ENCODE assay signal across 6 cellular contexts in the genomic region with DNA sequence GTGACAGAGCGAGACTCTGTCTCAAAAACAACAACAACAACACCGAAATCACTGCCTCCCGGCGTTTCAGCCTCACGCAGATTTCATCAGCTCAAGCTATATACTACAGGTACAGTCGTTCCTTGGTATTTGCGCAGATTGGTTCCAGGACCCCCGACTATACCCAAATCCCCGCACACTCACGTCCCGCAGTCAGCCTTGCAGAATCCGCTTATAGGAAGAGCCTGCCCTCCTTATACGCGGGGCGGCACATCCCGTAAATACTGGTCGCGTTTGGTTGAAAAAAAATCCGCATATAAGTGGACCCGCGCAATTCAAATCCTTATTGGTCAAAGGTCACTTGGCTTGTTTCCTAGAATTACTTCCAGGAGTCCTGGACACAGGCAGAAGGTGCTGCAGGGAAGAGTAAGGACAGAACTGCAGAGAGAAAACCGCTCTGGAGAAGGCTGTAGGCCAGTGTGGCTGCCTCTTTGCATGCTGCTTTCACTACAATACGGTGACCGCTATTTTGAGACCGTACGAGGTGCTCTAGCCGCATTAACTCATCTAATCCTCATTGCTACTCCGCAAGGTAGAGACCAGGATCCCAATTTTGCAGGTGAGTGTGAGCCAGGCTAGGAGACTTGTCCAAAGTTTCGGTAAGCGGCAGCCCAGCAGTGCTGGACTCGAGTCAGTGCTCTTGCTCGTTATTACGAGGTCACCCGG. TPM values are rescaled to one million over a fixed set of nuclear protein-coding genes. Genes with fewer than 3 reads are reported as not detected.
DNase-seq lines count a peak whose midpoint lies in the region; ATAC-seq, FAIRE-seq and TF ChIP-seq lines count a peak whose summit lies in the region.

No MANE protein-coding gene starts in this region.

- H2BK15ac ChIP-seq in H1 (ENCODE audit: low read length), result no peak overlapping the region

- ATAC-seq in A549, result peak; percentile 26 to 27; a peak in 4 of 6 replicates
- no peak for ATAC-seq in HG02981 (IDR thresholded peaks at IDR 0.05; ENCODE audit: unreplicated experiment)

- DNase-seq in A549 (ENCODE audit: low read depth in 1 of 2, low spot score in 1 of 2), result peak in 1 of 2 experiments; percentile 7
- DNase-seq in HL-60 (ENCODE audit: low read depth in 1 of 2, low spot score in 1 of 2), result no peak
- no peak for DNase-seq in H1 (ENCODE audit: low read depth in 1 of 2, low spot score in 2 of 2)
- DNase-seq in retinal pigment epithelial cell (ENCODE audit: low read depth), result no peak
- DNase-seq in NCI-H1105 treated with DMSO at 0.1 percent for 48 hours (lab: John Stamatoyannopoulos, UW), result no peak

- CTCF ChIA-PET in A549 (lab: Yijun Ruan, JAX) (interaction anchor here (1.8 to 2.4 kb wide), 4 partner anchors 10 to 47 kb away, joined by 6 to 14 read pairs (median 8); a partner anchor contains a TSS), H1 (lab: Charles Lee; ENCODE audit: partially characterized antibody) (interaction anchor here (0.6 to 1.9 kb wide), 5 partner anchors 10 to 160 kb away, joined by 3 to 6 read pairs (median 4); no protein-coding TSS in a partner anchor)

- 19% methylated on average over 33 of the region's 34 CpGs for WGBS in A549 (ENCODE audit: missing lambda C conversion rate)
- 25% methylated on average over 32 of the region's 34 CpGs; no CpG with 5 or more reads in 1 of the 2 experiments for WGBS in H1 (ENCODE audit: extremely low coverage in 1 of 2, insufficient coverage in 1 of 2, insufficient read length in 1 of 2, insufficient replicate concordance in 2 of 2, low coverage in 1 of 2, low lambda C conversion rate in 2 of 2, missing lambda C conversion rate in 1 of 2), 2 experiments

- peaks cover 3 to 4% of the 10 kb centered on the region in 2 experiments for H4K20me1 ChIP-seq in H1 (replicated peaks in 1 of 2; ENCODE audit: control insufficient read depth in 1 of 2, insufficient read depth in 2 of 2, low read length in 2 of 2)

- H4K91ac ChIP-seq in H1 (replicated peaks; ENCODE audit: insufficient read length, low read length), result peak overlapping the region; percentile 52

- no peak overlapping the region for H3K23ac ChIP-seq in H1 (ENCODE audit: insufficient read length)

- H3K79me2 ChIP-seq in H1 (ENCODE audit: control insufficient read depth in 1 of 2, insufficient read depth in 2 of 2, low read length in 2 of 2), result peaks cover 34 to 54% of the 10 kb centered on the region in 2 experiments

- H3K27me3 ChIP-seq in HL-60 (ENCODE audit: insufficient read depth, poor library complexity, severe bottlenecking) (no peaks in the 10 kb centered on the region), H1 (replicated peaks in 1 of 4; ENCODE audit: control insufficient read depth in 3 of 4, extremely low read depth in 1 of 4, insufficient read depth in 3 of 4, low read length in 3 of 4) (no peaks in the 10 kb centered on the region)

- H2BK12ac ChIP-seq in H1 (ENCODE audit: low read depth, low read length), result no peak overlapping the region; the same call in 1 of the 2 replicates

- no peak overlapping the region for H2BK120ac ChIP-seq in H1 (replicated peaks; ENCODE audit: low read depth, low read length)

- no peak for TF ChIP-seq POLR2A in A549 (IDR thresholded peaks at IDR 0.05; ENCODE audit: low read length)
- TF ChIP-seq POLR2A in H1 (IDR thresholded peaks at IDR 0.05; ENCODE audit: control extremely low read depth in 1 of 2, low read depth in 2 of 2, low read length in 2 of 2), result no peak

- no peak overlapping the region for H3K18ac ChIP-seq in H1 (ENCODE audit: extremely low read depth, low read length)

- no peak overlapping the region for H3K56ac ChIP-seq in H1 (replicated peaks; ENCODE audit: insufficient read length, low read depth, low read length)

- H3K79me1 ChIP-seq in H1 (ENCODE audit: low read depth, low read length), result peaks cover 9% of the 10 kb centered on the region

- H2BK20ac ChIP-seq in H1 (ENCODE audit: low read length), result no peak overlapping the region

- no peak for TF ChIP-seq CTCF in A549 (IDR thresholded peaks at IDR 0.05)
- TF ChIP-seq CTCF in HL-60 (IDR thresholded peaks at IDR 0.05; ENCODE audit: insufficient read depth, low read length), result no peak
- TF ChIP-seq CTCF in H1 (IDR thresholded peaks at IDR 0.05; ENCODE audit: control extremely low read depth in 1 of 3, insufficient read depth in 1 of 3, low read depth in 1 of 3, low read length in 3 of 3), result no peak
- TF ChIP-seq CTCF in retinal pigment epithelial cell (conservative IDR thresholded peaks at IDR 0.05; ENCODE audit: low read depth, low read length), result no peak

- peak overlapping the region; percentile 94 for H4K8ac ChIP-seq in H1 (ENCODE audit: extremely low read depth, insufficient read depth, low read length)

- H3K27ac ChIP-seq in A549, result peak overlapping the region; percentile 92 to 99
- peak overlapping the region; percentile 80 for H3K27ac ChIP-seq in HL-60 (replicated peaks)
- peak overlapping the region; percentile 65 for H3K27ac ChIP-seq in H1 (ENCODE audit: low read depth, low read length)

- peak overlapping the region; percentile 29 for H4K5ac ChIP-seq in H1 (ENCODE audit: insufficient read length, low read depth, low read length)

- peak overlapping the region; percentile 88 for H3K4me2 ChIP-seq in A549
- peak overlapping the region; percentile 86 to 96 for H3K4me2 ChIP-seq in H1 (ENCODE audit: insufficient read depth in 1 of 2, low read depth in 2 of 2, low read length in 2 of 2)

- peak overlapping the region; percentile 3; the same call in 1 of the 2 replicates for H2BK5ac ChIP-seq in H1 (ENCODE audit: low read depth, low read length)

- TF ChIP-seq RAD21 in A549 (conservative IDR thresholded peaks at IDR 0.05 in 1 of 2, IDR thresholded peaks at IDR 0.05 in 1 of 2) (no peak), H1 (IDR thresholded peaks at IDR 0.05 in 1 of 2, conservative IDR thresholded peaks at IDR 0.05 in 1 of 2; ENCODE audit: low read depth in 2 of 2, low read length in 2 of 2) (no peak)

- H3K9ac ChIP-seq in H1 (replicated peaks in 1 of 4; ENCODE audit: extremely low read depth in 1 of 4, low read depth in 3 of 4, low read length in 3 of 4), result peak overlapping the region; percentile 89 to 95 (median 91)

- no peak overlapping the region for H3K14ac ChIP-seq in H1 (ENCODE audit: insufficient read length)

- peaks cover 11% of the 10 kb centered on the region; the same call in 2 of the 3 replicates for H3K4me1 ChIP-seq in A549
- H3K4me1 ChIP-seq in H1 (replicated peaks in 1 of 4; ENCODE audit: control insufficient read depth in 3 of 4, insufficient read depth in 4 of 4, low read length in 3 of 4), result peaks cover 2 to 9% (median 4%) of the 10 kb centered on the region in 4 experiments; a peak in 4 of 7 replicates

- H3K4ac ChIP-seq in H1 (replicated peaks; ENCODE audit: insufficient read length, low read depth, low read length), result no peak overlapping the region

- peak overlapping the region; percentile 86 for H3K4me3 ChIP-seq in A549
- peak overlapping the region; percentile 98 for H3K4me3 ChIP-seq in HL-60 (replicated peaks; ENCODE audit: insufficient read depth, low read length)
- H3K4me3 ChIP-seq in H1 (ENCODE audit: extremely low read depth in 1 of 4, insufficient read depth in 2 of 4, low read depth in 3 of 4, low read length in 4 of 4), result peak overlapping the region; percentile 86 to 99 (median 99)
- H3K4me3 ChIP-seq in retinal pigment epithelial cell (ENCODE audit: low read length), result peak overlapping the region; percentile 98

- no peak for TF ChIP-seq EP300 in A549 (IDR thresholded peaks at IDR 0.05)
- no peak for TF ChIP-seq EP300 in H1 (IDR thresholded peaks at IDR 0.05; ENCODE audit: borderline replicate concordance in 1 of 2, low read depth in 2 of 2, low read length in 2 of 2)

- POLR2A ChIA-PET in A549 (lab: Yijun Ruan, JAX), result no interaction called here
- POLR2A ChIA-PET in H1 (lab: Charles Lee; ENCODE audit: partially characterized antibody), result interaction anchor here (1.1 to 4.3 kb wide), 3 partner anchors 14 to 84 kb away, joined by 4 to 19 read pairs (median 7); a partner anchor contains a TSS

- H2AFZ ChIP-seq in H1 (ENCODE audit: low read length), result peak overlapping the region; percentile 25; the same call in 1 of the 2 replicates

- FAIRE-seq in A549 (lab: Jason Lieb, UNC), result no peak
- FAIRE-seq in H1 (lab: Jason Lieb, UNC), result no peak

- no peak overlapping the region for H2AK5ac ChIP-seq in H1 (ENCODE audit: low read depth, low read length)

- peaks cover 6% of the 10 kb centered on the region for H3K23me2 ChIP-seq in H1 (ENCODE audit: low read depth, low read length)

- H3K9me3 ChIP-seq in A549 (no peaks in the 10 kb centered on the region), H1 (ENCODE audit: insufficient read depth in 2 of 2, low read depth in 1 of 2, low read length in 1 of 2) (no peaks in the 10 kb centered on the region)

- H3K36me3 ChIP-seq in H1 (ENCODE audit: control insufficient read depth in 2 of 4, insufficient read depth in 4 of 4, low read length in 3 of 4), result peaks cover 12 to 29% (median 23%) of the 10 kb centered on the region in 4 experiments

RNA-seq across cellular contexts. Expression of a gene that starts 0.7 kb away (rescaled TPM):
- polyA plus RNA-seq in A549 (2011; rRNA removed) (160 and 277 TPM in 2 replicates), A549 (2017; fragmentation: RNase III; extraction: RNeasy Plus Mini Kit Qiagen cat#74134 plus additional on column Dnase treatment) (162 to 168 TPM (median 167 TPM) in 3 replicates), H1 (2011; rRNA removed) (247 and 294 TPM in 2 replicates)
- polyA plus RNA-seq in A549 (2012; cell fraction: cytosol; rRNA removed), result 232 and 264 TPM in 2 replicates
- 116 and 154 TPM in 2 replicates for polyA plus RNA-seq in A549 (2012; cell fraction: nucleus; rRNA removed)
- polyA minus RNA-seq in A549 (2011; rRNA and poly(A)+ RNA removed), result 20.4 and 24.2 TPM in 2 replicates
- 135 and 145 TPM in 2 replicates for total RNA-seq in H1 (2021; fragmentation: NEBNext Ultra II Directional; extraction: Animal tissue kit (Norgen Biotek cat#: 25700))
- polyA plus RNA-seq in H1 (2011; cell fraction: cytosol; rRNA removed), result 251 TPM
- 179 TPM for polyA plus RNA-seq in H1 (2011; cell fraction: nucleus; rRNA removed)
- 147 to 186 TPM (median 166 TPM) in 4 replicates for polyA plus RNA-seq in H1 (2012, experiment 1 of 2)
- polyA plus RNA-seq in H1 (2012, experiment 2 of 2), result 242 TPM
- 221 TPM for polyA plus RNA-seq in H1 (2013, experiment 1 of 2)
- 223 TPM for polyA plus RNA-seq in H1 (2013, experiment 2 of 2)
- 19.9 and 25.6 TPM in 2 replicates for polyA minus RNA-seq in H1 (2011; rRNA and poly(A)+ RNA removed)
- polyA minus RNA-seq in H1 (2011; cell fraction: cytosol; rRNA and poly(A)+ RNA removed), result 69.9 TPM
- polyA minus RNA-seq in H1 (2011; cell fraction: nucleus; rRNA and poly(A)+ RNA removed), result 32.3 TPM

RNA-seq across cellular contexts. Expression of a gene that starts 37.9 kb away (rescaled TPM):
- polyA plus RNA-seq in A549 (2011; rRNA removed) (75.2 and 78.0 TPM in 2 replicates), A549 (2017; fragmentation: RNase III; extraction: RNeasy Plus Mini Kit Qiagen cat#74134 plus additional on column Dnase treatment) (58.1 to 60.0 TPM (median 58.6 TPM) in 3 replicates), H1 (2011; rRNA removed) (66.3 and 69.1 TPM in 2 replicates)
- polyA plus RNA-seq in A549 (2012; cell fraction: cytosol; rRNA removed), result 44.6 and 58.7 TPM in 2 replicates
- 67.0 and 70.2 TPM in 2 replicates for polyA plus RNA-seq in A549 (2012; cell fraction: nucleus; rRNA removed)
- polyA minus RNA-seq in A549 (2011; rRNA and poly(A)+ RNA removed), result 41.5 and 46.0 TPM in 2 replicates
- 104 and 106 TPM in 2 replicates for total RNA-seq in H1 (2021; fragmentation: NEBNext Ultra II Directional; extraction: Animal tissue kit (Norgen Biotek cat#: 25700))
- polyA plus RNA-seq in H1 (2011; cell fraction: cytosol; rRNA removed), result 73.9 TPM
- polyA plus RNA-seq in H1 (2011; cell fraction: nucleus; rRNA removed), result 49.1 TPM
- 40.6 to 53.7 TPM (median 50.5 TPM) in 4 replicates for polyA plus RNA-seq in H1 (2012, experiment 1 of 2)
- polyA plus RNA-seq in H1 (2012, experiment 2 of 2), result 21.5 TPM
- polyA plus RNA-seq in H1 (2013, experiment 1 of 2), result 34.2 TPM
- 32.3 TPM for polyA plus RNA-seq in H1 (2013, experiment 2 of 2)
- 66.8 and 68.8 TPM in 2 replicates for polyA minus RNA-seq in H1 (2011; rRNA and poly(A)+ RNA removed)
- 36.6 TPM for polyA minus RNA-seq in H1 (2011; cell fraction: cytosol; rRNA and poly(A)+ RNA removed)
- polyA minus RNA-seq in H1 (2011; cell fraction: nucleus; rRNA and poly(A)+ RNA removed), result 64.1 TPM

RNA-seq across cellular contexts. Expression of a gene that starts 38.2 kb away (rescaled TPM):
- polyA plus RNA-seq in A549 (2011; rRNA removed) (45.2 and 68.6 TPM in 2 replicates), A549 (2017; fragmentation: RNase III; extraction: RNeasy Plus Mini Kit Qiagen cat#74134 plus additional on column Dnase treatment) (25.2 to 30.8 TPM (median 30.4 TPM) in 3 replicates), H1 (2011; rRNA removed) (111 and 156 TPM in 2 replicates)
- 44.6 and 62.3 TPM in 2 replicates for polyA plus RNA-seq in A549 (2012; cell fraction: cytosol; rRNA removed)
- polyA plus RNA-seq in A549 (2012; cell fraction: nucleus; rRNA removed), result 74.4 and 108 TPM in 2 replicates
- polyA minus RNA-seq in A549 (2011; rRNA and poly(A)+ RNA removed), result 70.7 and 82.2 TPM in 2 replicates
- total RNA-seq in H1 (2021; fragmentation: NEBNext Ultra II Directional; extraction: Animal tissue kit (Norgen Biotek cat#: 25700)), result 47.8 and 49.1 TPM in 2 replicates
- 96.1 TPM for polyA plus RNA-seq in H1 (2011; cell fraction: cytosol; rRNA removed)
- 121 TPM for polyA plus RNA-seq in H1 (2011; cell fraction: nucleus; rRNA removed)
- polyA plus RNA-seq in H1 (2012, experiment 1 of 2), result 49.1 to 53.5 TPM (median 51.1 TPM) in 4 replicates
- polyA plus RNA-seq in H1 (2012, experiment 2 of 2), result 62.6 TPM
- 25.2 TPM for polyA plus RNA-seq in H1 (2013, experiment 1 of 2)
- polyA plus RNA-seq in H1 (2013, experiment 2 of 2), result 22.8 TPM
- 147 and 204 TPM in 2 replicates for polyA minus RNA-seq in H1 (2011; rRNA and poly(A)+ RNA removed)
- polyA minus RNA-seq in H1 (2011; cell fraction: cytosol; rRNA and poly(A)+ RNA removed), result 60.0 TPM
- polyA minus RNA-seq in H1 (2011; cell fraction: nucleus; rRNA and poly(A)+ RNA removed), result 135 TPM

RNA-seq across cellular contexts. Expression of a gene that starts 45.7 kb away (rescaled TPM):
- 14.7 and 17.4 TPM in 2 replicates for polyA plus RNA-seq in A549 (2011; rRNA removed)
- 4.1 and 4.2 TPM in 2 replicates for polyA plus RNA-seq in A549 (2012; cell fraction: cytosol; rRNA removed)
- polyA plus RNA-seq in A549 (2012; cell fraction: nucleus; rRNA removed), result 3.0 and 5.9 TPM in 2 replicates
- polyA plus RNA-seq in A549 (2017; fragmentation: RNase III; extraction: RNeasy Plus Mini Kit Qiagen cat#74134 plus additional on column Dnase treatment), result 11.9 to 15.0 TPM (median 13.9 TPM) in 3 replicates
- polyA minus RNA-seq in A549 (2011; rRNA and poly(A)+ RNA removed), result 13.9 and 16.6 TPM in 2 replicates
- 28.6 and 33.1 TPM in 2 replicates for total RNA-seq in H1 (2021; fragmentation: NEBNext Ultra II Directional; extraction: Animal tissue kit (Norgen Biotek cat#: 25700))
- polyA plus RNA-seq in H1 (2011; rRNA removed), result 9.6 and 12.5 TPM in 2 replicates
- 15.1 TPM for polyA plus RNA-seq in H1 (2011; cell fraction: cytosol; rRNA removed)
- 8.8 TPM for polyA plus RNA-seq in H1 (2011; cell fraction: nucleus; rRNA removed)
- polyA plus RNA-seq in H1 (2012, experiment 1 of 2), result 11.8 to 20.4 TPM (median 14.1 TPM) in 4 replicates
- polyA plus RNA-seq in H1 (2012, experiment 2 of 2), result 2.8 TPM
- 20.7 TPM for polyA plus RNA-seq in H1 (2013, experiment 1 of 2)
- polyA plus RNA-seq in H1 (2013, experiment 2 of 2), result 18.1 TPM
- 24.9 and 27.2 TPM in 2 replicates for polyA minus RNA-seq in H1 (2011; rRNA and poly(A)+ RNA removed)
- polyA minus RNA-seq in H1 (2011; cell fraction: cytosol; rRNA and poly(A)+ RNA removed), result 12.1 TPM
- polyA minus RNA-seq in H1 (2011; cell fraction: nucleus; rRNA and poly(A)+ RNA removed), result 30.0 TPM

RNA-seq across cellular contexts. Expression of a gene that starts 45.9 kb away (rescaled TPM):
- polyA plus RNA-seq in A549 (2011; rRNA removed) (91.1 TPM in 2 replicates), A549 (2017; fragmentation: RNase III; extraction: RNeasy Plus Mini Kit Qiagen cat#74134 plus additional on column Dnase treatment) (64.6 to 70.4 TPM (median 66.2 TPM) in 3 replicates), H1 (2011; rRNA removed) (28.6 and 36.0 TPM in 2 replicates)
- polyA plus RNA-seq in A549 (2012; cell fraction: cytosol; rRNA removed), result 29.9 and 32.4 TPM in 2 replicates
- polyA plus RNA-seq in A549 (2012; cell fraction: nucleus; rRNA removed), result 17.7 and 18.6 TPM in 2 replicates
- 50.9 and 67.3 TPM in 2 replicates for polyA minus RNA-seq in A549 (2011; rRNA and poly(A)+ RNA removed)
- total RNA-seq in H1 (2021; fragmentation: NEBNext Ultra II Directional; extraction: Animal tissue kit (Norgen Biotek cat#: 25700)), result 74.0 and 75.6 TPM in 2 replicates
- 55.0 TPM for polyA plus RNA-seq in H1 (2011; cell fraction: cytosol; rRNA removed)
- polyA plus RNA-seq in H1 (2011; cell fraction: nucleus; rRNA removed), result 22.7 TPM
- 48.8 to 77.9 TPM (median 54.7 TPM) in 4 replicates for polyA plus RNA-seq in H1 (2012, experiment 1 of 2)
- polyA plus RNA-seq in H1 (2012, experiment 2 of 2), result 17.4 TPM
- polyA plus RNA-seq in H1 (2013, experiment 1 of 2), result 25.9 TPM
- polyA plus RNA-seq in H1 (2013, experiment 2 of 2), result 24.9 TPM
- polyA minus RNA-seq in H1 (2011; rRNA and poly(A)+ RNA removed), result 104 and 170 TPM in 2 replicates
- 41.8 TPM for polyA minus RNA-seq in H1 (2011; cell fraction: cytosol; rRNA and poly(A)+ RNA removed)
- 31.7 TPM for polyA minus RNA-seq in H1 (2011; cell fraction: nucleus; rRNA and poly(A)+ RNA removed)
